Comparison of ENCODE assay signal across 17 cellular contexts in the genomic region with DNA sequence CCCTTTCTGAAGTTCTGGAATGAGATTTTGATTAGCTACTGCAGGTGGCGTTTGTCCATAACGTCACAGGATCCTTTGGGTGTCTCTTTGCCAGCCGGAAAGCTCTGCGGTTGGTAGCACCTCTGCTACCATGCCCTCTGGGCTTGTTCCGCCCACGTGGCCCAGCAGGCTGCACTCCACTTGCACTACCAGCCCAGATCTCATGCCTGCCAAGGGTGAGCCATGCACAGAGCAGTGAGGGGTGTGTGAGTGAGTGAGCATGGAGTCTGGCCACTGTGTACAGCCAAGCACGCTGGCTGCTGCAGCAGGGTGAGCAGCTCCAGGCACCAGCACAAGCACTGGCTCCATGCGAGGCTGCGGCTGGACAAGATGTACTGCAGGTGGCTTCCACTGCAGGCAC. TPM values are rescaled to one million over a fixed set of nuclear protein-coding genes. Genes with fewer than 3 reads are reported as not detected.
DNase-seq lines count a peak whose midpoint lies in the region; ATAC-seq and TF ChIP-seq lines count a peak whose summit lies in the region.
"Had no signal": no experiment of that assay in that cellular context is flagged by ENCODE, and none has a peak within 500 bp of the region (broad histone marks: within the 10 kb centered on the region; RNA-seq: fewer than 3 reads in every experiment).

No MANE protein-coding gene starts in this region.

- peaks cover 28% of the 10 kb centered on the region for H3K4me1 Mint-ChIP-seq in activated CD4-positive, alpha-beta T cell treated with anti-CD3 and anti-CD28 coated beads, Interleukin-2, amount 10 ng/mL, durations not matched to agents 7 days and 5 days

- H3K4me3 ChIP-seq in heart right ventricle = peak overlapping the region in 1 of 10 donors; percentile 3

- DNase-seq in HT-29 (ENCODE audit: low spot score) = peak; percentile 69
- peak in 31 of 58 donors; percentile 3 to 46 (median 11) for DNase-seq in anterior cingulate cortex (lab: John Stamatoyannopoulos, UW)
- peak; percentile 59 to 69 for DNase-seq in heart right ventricle
- no peak for DNase-seq in sciatic nerve (ENCODE audit: low spot score)
- DNase-seq in activated CD4-positive, alpha-beta T cell treated with anti-CD3 and anti-CD28 coated beads, Interleukin-2, amount 10 ng/mL, durations not matched to agents 7 days and 5 days = no peak
- DNase-seq in GM03348 (ENCODE audit: low spot score) = no peak
- DNase-seq in NCI-H345 treated with DMSO at 0.1 percent for 48 hours (lab: John Stamatoyannopoulos, UW; ENCODE audit: unreplicated experiment) = no peak
- DNase-seq in COLO668 (lab: John Stamatoyannopoulos, UW; ENCODE audit: unreplicated experiment) = no peak
- DNase-seq: activated naive CD4-positive, alpha-beta T cell; brain microvascular endothelial cell; foreskin fibroblast; KBM-7; NCI-H1417 treated with DMSO at 0.1 percent for 48 hours; NCI-H446 treated with DMSO at 0.1 percent for 48 hours; small intestine; stimulated activated naive B cell treated with anti-CD40 and anti-IgM and Interleukin-4, amounts not matched to agents 10 μg/mL and 1 μg/mL and 100 μg/mL, for 72 hours; trophoblast cell had no signal

- H3K36me3 ChIP-seq in heart right ventricle = peaks cover 0 to 5% (median 0%) of the 10 kb centered on the region in 9 donors
- H3K36me3 ChIP-seq: brain microvascular endothelial cell had no signal

- POLR2A ChIA-PET in activated CD4-positive, alpha-beta T cell treated with anti-CD3 and anti-CD28 coated beads, Interleukin-2, amount 10 ng/mL, durations not matched to agents 7 days and 5 days (lab: Charles Lee) = no interaction called here

- no peaks in the 10 kb centered on the region for H3K9me3 ChIP-seq in heart right ventricle

- CTCF ChIA-PET in activated CD4-positive, alpha-beta T cell treated with anti-CD3 and anti-CD28 coated beads, Interleukin-2, amount 10 ng/mL, durations not matched to agents 7 days and 5 days (lab: Charles Lee) = interaction anchor here (1.3 to 7.4 kb wide), 3 partner anchors 15 to 49 kb away, joined by 3 to 39 read pairs (median 5); a partner anchor contains a TSS

- intact Hi-C loops in heart right ventricle (cut with DNase I) = no loop called here
- intact Hi-C loops in sciatic nerve (cut with DNase I) = loop anchor here (5.0 kb wide), 1 partner anchor 422 kb away; no protein-coding TSS in a partner anchor

- peak; percentile 87 to 98 (median 94) for ATAC-seq in heart right ventricle
- peak; percentile 55 for ATAC-seq in sciatic nerve
- ATAC-seq: stimulated activated naive B cell treated with anti-CD40 and anti-IgM and Interleukin-4, amounts not matched to agents 10 μg/mL and 1 μg/mL and 100 μg/mL, for 72 hours had no signal

- 66 to 68% methylated on average over 9 of the region's 9 CpGs for WGBS in heart right ventricle, 2 donors

- no peak for TF ChIP-seq CTCF in heart right ventricle (IDR thresholded peaks at IDR 0.05)

- no peaks in the 10 kb centered on the region for H3K27me3 Mint-ChIP-seq in activated CD4-positive, alpha-beta T cell treated with anti-CD3 and anti-CD28 coated beads, Interleukin-2, amount 10 ng/mL, durations not matched to agents 7 days and 5 days
- H3K27me3 Mint-ChIP-seq: stimulated activated naive B cell treated with anti-CD40 and anti-IgM and Interleukin-4, amounts not matched to agents 10 μg/mL and 1 μg/mL and 100 μg/mL, for 72 hours had no signal

- H3K27ac ChIP-seq in heart right ventricle = peak overlapping the region in 7 of 10 donors; percentile 9 to 72 (median 51)
- H3K27ac ChIP-seq: brain microvascular endothelial cell had no signal

- H3K9me3 Mint-ChIP-seq in activated CD4-positive, alpha-beta T cell treated with anti-CD3 and anti-CD28 coated beads, Interleukin-2, amount 10 ng/mL, durations not matched to agents 7 days and 5 days = peaks cover 20% of the 10 kb centered on the region

- peaks cover 3 to 43% (median 18%) of the 10 kb centered on the region in 9 donors for H3K4me1 ChIP-seq in heart right ventricle

- no peak overlapping the region for H3K27ac Mint-ChIP-seq in activated CD4-positive, alpha-beta T cell treated with anti-CD3 and anti-CD28 coated beads, Interleukin-2, amount 10 ng/mL, durations not matched to agents 7 days and 5 days
- H3K27ac Mint-ChIP-seq: stimulated activated naive B cell treated with anti-CD40 and anti-IgM and Interleukin-4, amounts not matched to agents 10 μg/mL and 1 μg/mL and 100 μg/mL, for 72 hours had no signal

- H3K36me3 Mint-ChIP-seq in activated CD4-positive, alpha-beta T cell treated with anti-CD3 and anti-CD28 coated beads, Interleukin-2, amount 10 ng/mL, durations not matched to agents 7 days and 5 days (ENCODE audit: low read depth) = peaks cover 41% of the 10 kb centered on the region

- H3K27me3 ChIP-seq in heart right ventricle = no peaks in the 10 kb centered on the region
- H3K27me3 ChIP-seq: brain microvascular endothelial cell had no signal

- H3K4me3 Mint-ChIP-seq in activated CD4-positive, alpha-beta T cell treated with anti-CD3 and anti-CD28 coated beads, Interleukin-2, amount 10 ng/mL, durations not matched to agents 7 days and 5 days = no peak overlapping the region
- H3K4me3 Mint-ChIP-seq: stimulated activated naive B cell treated with anti-CD40 and anti-IgM and Interleukin-4, amounts not matched to agents 10 μg/mL and 1 μg/mL and 100 μg/mL, for 72 hours had no signal

RNA-seq across cellular contexts. Expression of a gene that starts 6.6 kb away (rescaled TPM):
- total RNA-seq in HT-29 (2014; rRNA removed; shearing (Covaris generic)) = 80.1 and 89.9 TPM in 2 replicates
- 100 to 1,000 TPM; 117 to 144 (median 126) TPM for total RNA-seq in heart right ventricle
- 100 to 1,000 TPM; 102 to 110 TPM for polyA plus RNA-seq in heart right ventricle
- 160 TPM for total RNA-seq in sciatic nerve
- 100 to 1,000 TPM; 368 to 430 TPM for total RNA-seq in activated CD4-positive, alpha-beta T cell treated with anti-CD3 and anti-CD28 coated beads, Interleukin-2, amount 10 ng/mL, durations not matched to agents 7 days and 5 days

RNA-seq across cellular contexts. Expression of a gene that starts 49.9 kb away (rescaled TPM):
- 127 and 143 TPM in 2 replicates for total RNA-seq in HT-29 (2014; rRNA removed; shearing (Covaris generic))
- 100 to 1,000 TPM; 129 to 168 (median 148) TPM for total RNA-seq in heart right ventricle
- polyA plus RNA-seq in heart right ventricle = 100 to 1,000 TPM; 183 to 184 TPM
- total RNA-seq in sciatic nerve = 238 TPM
- 100 to 1,000 TPM; 311 to 320 TPM for total RNA-seq in activated CD4-positive, alpha-beta T cell treated with anti-CD3 and anti-CD28 coated beads, Interleukin-2, amount 10 ng/mL, durations not matched to agents 7 days and 5 days

RNA-seq across cellular contexts. Expression of a gene that starts 50.0 kb away (rescaled TPM):
- 67.9 and 74.9 TPM in 2 replicates for total RNA-seq in HT-29 (2014; rRNA removed; shearing (Covaris generic))
- total RNA-seq in heart right ventricle = 10 to 100 TPM; 13.9 to 18.5 (median 16.3) TPM
- 10 to 100 TPM; 22.6 to 28.1 TPM for polyA plus RNA-seq in heart right ventricle
- total RNA-seq in sciatic nerve = 30.0 TPM
- total RNA-seq in activated CD4-positive, alpha-beta T cell treated with anti-CD3 and anti-CD28 coated beads, Interleukin-2, amount 10 ng/mL, durations not matched to agents 7 days and 5 days = 10 to 100 TPM; 32.7 to 34.6 TPM

Comparison
In these comparisons a context has a peak if more than half of its experiments do, and no peak if none do; other contexts are left out.
1. DNase-seq: peak in HT-29 (single experiment), anterior cingulate cortex (31 of 58) and heart right ventricle (2 of 2); none in sciatic nerve (single experiment), activated CD4-positive, alpha-beta T cell treated with anti-CD3 and anti-CD28 coated beads, Interleukin-2, amount 10 ng/mL, durations not matched to agents 7 days and 5 days (single experiment), GM03348 (single experiment), NCI-H345 treated with DMSO at 0.1 percent for 48 hours (single experiment) and COLO668 (single experiment).